1 cellular context compared by ENCODE assay signal in genomic region chr5:117204926-117205869, GRCh38.
TF ChIP-seq lines count a peak whose summit lies in the region.

No MANE protein-coding gene starts in this region.

TF ChIP-seq in GM12878, 131 proteins besides CTCF, POLR2A, EP300 and RAD21 (continued from another document):
- TF ChIP-seq ZBTB11 (CRISPR knock-in tag; IDR thresholded peaks at IDR 0.05) (no peak), FOXM1 (IDR thresholded peaks at IDR 0.05; ENCODE audit: low read depth, low read length) (no peak), BMI1 (IDR thresholded peaks at IDR 0.05; ENCODE audit: borderline replicate concordance) (no peak), NBN (IDR thresholded peaks at IDR 0.05) (no peak), ZZZ3 (IDR thresholded peaks at IDR 0.05; ENCODE audit: control insufficient read depth, insufficient read length, low read depth) (no peak), SMAD5 (IDR thresholded peaks at IDR 0.05; ENCODE audit: low read depth) (no peak), TARDBP (IDR thresholded peaks at IDR 0.05; ENCODE audit: borderline replicate concordance) (no peak)
TF ChIP-seq in GM12878: peak in this region for 0.
